ENCODE assay signal across 10 cellular contexts in the genomic region with DNA sequence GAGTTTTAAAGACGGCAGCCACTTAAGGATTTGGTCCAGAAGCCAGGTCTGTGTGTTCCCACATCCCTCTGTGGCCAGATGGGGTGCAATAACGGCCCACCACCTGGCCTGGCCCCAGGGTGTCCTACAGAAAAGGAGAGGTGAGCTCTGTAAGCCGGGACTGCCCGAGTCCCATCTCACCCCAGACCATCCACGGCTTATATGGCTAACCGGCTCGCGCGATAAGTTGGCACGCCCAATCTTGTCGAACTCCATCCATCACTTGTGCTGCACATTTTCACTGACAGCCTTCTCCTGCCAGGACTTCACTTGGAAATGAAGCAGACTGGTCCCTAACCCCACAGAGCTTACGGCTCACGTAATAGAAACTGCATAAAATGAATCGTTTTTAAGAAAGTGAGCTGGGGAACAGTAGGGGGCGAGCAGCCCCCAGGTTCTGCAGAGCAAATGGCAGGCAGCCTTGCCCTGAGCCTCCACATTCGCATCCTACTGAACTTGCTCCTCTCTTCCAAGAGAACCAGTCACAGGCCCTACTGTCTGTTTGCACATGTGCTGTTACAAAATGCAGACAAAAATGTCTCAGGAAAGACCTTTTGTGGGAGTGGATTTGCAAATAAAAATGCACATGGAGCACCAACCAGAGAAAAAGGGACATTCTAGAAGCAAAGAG.
DNase-seq lines count a peak whose midpoint lies in the region; ATAC-seq and TF ChIP-seq lines count a peak whose summit lies in the region.
"Had no signal": no experiment of that assay in that cellular context is flagged by ENCODE, and none has a peak within 500 bp of the region (broad histone marks: within the 10 kb centered on the region; RNA-seq: fewer than 3 reads in every experiment).

No MANE protein-coding gene starts in this region.

- peaks cover 83% of the 10 kb centered on the region for H3K4me1 ChIP-seq in left ventricle myocardium inferior
- peaks cover 0 to 79% (median 60%) of the 10 kb centered on the region in 4 donors for H3K4me1 ChIP-seq in tibial artery

- no peaks in the 10 kb centered on the region for H3K36me3 ChIP-seq in left ventricle myocardium inferior
- H3K36me3 ChIP-seq in tibial artery, result no peaks in the 10 kb centered on the region

- DNase-seq in NOMO-1 (lab: John Stamatoyannopoulos, UW; ENCODE audit: unreplicated experiment in 2 of 2) (peak; percentile 1 to 7), NOMO-1 treated with dmso at 0.1 percent for 144 hours (lab: John Stamatoyannopoulos, UW; ENCODE audit: unreplicated experiment) (no peak), left ventricle myocardium inferior (no peak), tibial artery (no peak), iPS-NIHi7 (ENCODE audit: extremely low spot score) (no peak), SW 1271 (lab: John Stamatoyannopoulos, UW) (no peak), NCI-H2029 treated with DMSO at 0.1 percent for 48 hours (lab: John Stamatoyannopoulos, UW) (no peak)
- DNase-seq: activated CD4-positive, CD25-positive, alpha-beta regulatory T cell had no signal

- intact Hi-C loops in left ventricle myocardium inferior (cut with micrococcal nuclease), result no loop called here
- intact Hi-C loops in tibial artery (cut with DNase I; ENCODE audit: low total_unique reads), result no loop called here

- TF ChIP-seq CTCF in left ventricle myocardium inferior (IDR thresholded peaks at IDR 0.05; ENCODE audit: borderline replicate concordance) (no peak), tibial artery (IDR thresholded peaks at IDR 0.05) (peak; percentile 7 to 11)

- H3K27me3 ChIP-seq in left ventricle myocardium inferior (ENCODE audit: low read depth) (no peaks in the 10 kb centered on the region), tibial artery (no peaks in the 10 kb centered on the region)

- H3K4me3 ChIP-seq in left ventricle myocardium inferior (no peak overlapping the region), tibial artery (no peak overlapping the region)

- H3K27ac ChIP-seq in left ventricle myocardium inferior (replicated peaks), result peak overlapping the region; percentile 87
- H3K27ac ChIP-seq in tibial artery, result peak overlapping the region in 1 of 2 donors; percentile 39

- no peaks in the 10 kb centered on the region for H3K9me3 ChIP-seq in left ventricle myocardium inferior (replicated peaks)
- H3K9me3 ChIP-seq in tibial artery, result no peaks in the 10 kb centered on the region

- 0 out of 3 replicates have a peak, but pooled peaks have one; percentile 2 for ATAC-seq in SK-N-SH treated with all-trans-retinoic acid at 6 μM for 48 hours
- ATAC-seq: activated naive CD4-positive, alpha-beta T cell treated with anti-CD3 and anti-CD28 coated beads, Interleukin-2, amount 50 U/mL, for 72 hours had no signal

TF ChIP-seq in SK-N-SH treated with all-trans-retinoic acid at 6 μM for 48 hours, 23 proteins besides CTCF, POLR2A, EP300 and RAD21:
- TF ChIP-seq CSDC2 (CRISPR knock-in tag; IDR thresholded peaks at IDR 0.05), result 0 out of 2 replicates have a peak, but pooled peaks have one; percentile 22
- TF ChIP-seq, protein P1, sequence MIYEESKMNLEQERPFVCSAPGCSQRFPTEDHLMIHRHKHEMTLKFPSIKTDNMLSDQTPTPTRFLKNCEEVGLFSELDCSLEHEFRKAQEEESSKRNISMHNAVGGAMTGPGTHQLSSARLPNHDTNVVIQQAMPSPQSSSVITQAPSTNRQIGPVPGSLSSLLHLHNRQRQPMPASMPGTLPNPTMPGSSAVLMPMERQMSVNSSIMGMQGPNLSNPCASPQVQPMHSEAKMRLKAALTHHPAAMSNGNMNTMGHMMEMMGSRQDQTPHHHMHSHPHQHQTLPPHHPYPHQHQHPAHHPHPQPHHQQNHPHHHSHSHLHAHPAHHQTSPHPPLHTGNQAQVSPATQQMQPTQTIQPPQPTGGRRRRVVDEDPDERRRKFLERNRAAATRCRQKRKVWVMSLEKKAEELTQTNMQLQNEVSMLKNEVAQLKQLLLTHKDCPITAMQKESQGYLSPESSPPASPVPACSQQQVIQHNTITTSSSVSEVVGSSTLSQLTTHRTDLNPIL (CRISPR knock-in tag; IDR thresholded peaks at IDR 0.05; ENCODE audit: low read depth), result no peak

Comparison
In these comparisons a context has a peak if more than half of its experiments do, and no peak if none do; other contexts are left out.
1. DNase-seq: peak in NOMO-1 (2 of 2); none in NOMO-1 treated with dmso at 0.1 percent for 144 hours (single experiment), left ventricle myocardium inferior (single experiment), tibial artery (0 of 2), iPS-NIHi7 (single experiment), SW 1271 (0 of 2) and NCI-H2029 treated with DMSO at 0.1 percent for 48 hours (single experiment).